Comparison of ENCODE assay signal across 9 cellular contexts in the genomic region with DNA sequence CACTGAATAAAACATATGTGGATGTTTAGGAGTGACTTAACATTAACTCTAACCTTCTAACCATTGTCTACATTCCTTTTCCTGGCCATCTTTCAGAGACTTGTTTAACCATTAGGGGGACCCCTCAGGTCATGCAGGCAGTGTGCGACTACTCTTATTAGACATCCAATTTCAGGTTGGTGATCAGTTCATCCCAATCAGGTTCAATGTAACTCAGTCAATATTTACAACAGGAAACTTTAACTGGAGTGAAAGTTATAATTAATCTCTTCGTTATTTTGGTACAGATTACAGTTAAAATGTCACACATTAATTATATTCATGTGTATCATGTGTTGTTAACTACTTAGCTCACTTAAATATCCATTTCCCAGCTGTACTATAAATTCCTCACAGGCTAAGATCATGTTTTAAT.
DNase-seq lines count a peak whose midpoint lies in the region; ATAC-seq lines count a peak whose summit lies in the region.
"Had no signal": no experiment of that assay in that cellular context is flagged by ENCODE, and none has a peak within 500 bp of the region (broad histone marks: within the 10 kb centered on the region; RNA-seq: fewer than 3 reads in every experiment).

No MANE protein-coding gene starts in this region.

- no peak overlapping the region for H3K4me3 Mint-ChIP-seq in CD4-positive, CD25-positive, alpha-beta regulatory T cell

- H3K36me3 ChIP-seq in CD4-positive, CD25-positive, alpha-beta regulatory T cell (ENCODE audit: control insufficient read depth, insufficient read depth, low read length) = no peaks in the 10 kb centered on the region

- peak; percentile 52 to 68 for ATAC-seq in CD4-positive, CD25-positive, alpha-beta regulatory T cell (ENCODE audit: low read depth in 2 of 2)
- ATAC-seq in GM18868 (IDR thresholded peaks at IDR 0.05; ENCODE audit: unreplicated experiment) (peak; percentile 99), HG02938 (IDR thresholded peaks at IDR 0.05; ENCODE audit: unreplicated experiment) (peak; percentile 93)

- H3K27me3 ChIP-seq in CD4-positive, CD25-positive, alpha-beta regulatory T cell (ENCODE audit: control insufficient read depth, insufficient read depth, low read length) = no peaks in the 10 kb centered on the region

- H3K27ac Mint-ChIP-seq in CD4-positive, CD25-positive, alpha-beta regulatory T cell = no peak overlapping the region

- H3K4me1 ChIP-seq in CD4-positive, CD25-positive, alpha-beta regulatory T cell (ENCODE audit: control insufficient read depth, insufficient read depth, low read length, poor library complexity, severe bottlenecking) = no peaks in the 10 kb centered on the region

- no peaks in the 10 kb centered on the region for H3K9me3 Mint-ChIP-seq in CD4-positive, CD25-positive, alpha-beta regulatory T cell

- H3K27ac ChIP-seq in CD4-positive, CD25-positive, alpha-beta regulatory T cell (ENCODE audit: insufficient read depth, low read length, poor library complexity, severe bottlenecking) = no peak overlapping the region

- H3K9me3 ChIP-seq in CD4-positive, CD25-positive, alpha-beta regulatory T cell (ENCODE audit: control insufficient read depth in 2 of 2, low read length in 2 of 2) = no peaks in the 10 kb centered on the region

- no peaks in the 10 kb centered on the region for H3K36me3 Mint-ChIP-seq in CD4-positive, CD25-positive, alpha-beta regulatory T cell

- no peaks in the 10 kb centered on the region for H3K27me3 Mint-ChIP-seq in CD4-positive, CD25-positive, alpha-beta regulatory T cell

- peak in 2 of 3 donors; percentile 22 to 67 for DNase-seq in CD4-positive, CD25-positive, alpha-beta regulatory T cell
- DNase-seq in OCI-M1 (lab: John Stamatoyannopoulos, UW) = peak; percentile 66
- DNase-seq in germinal center (ENCODE audit: low spot score) = peak; percentile 48
- no peak for DNase-seq in NCI-H774 (lab: John Stamatoyannopoulos, UW)
- DNase-seq in NCI-H2227 treated with DMSO at 0.1 percent for 48 hours (lab: John Stamatoyannopoulos, UW) = no peak
- DNase-seq in OCI-M2 (lab: John Stamatoyannopoulos, UW; ENCODE audit: unreplicated experiment) = no peak

- peaks cover 3 to 6% (median 4%) of the 10 kb centered on the region in 4 donors for H3K4me1 Mint-ChIP-seq in CD4-positive, CD25-positive, alpha-beta regulatory T cell

- no peak overlapping the region for H3K4me3 ChIP-seq in CD4-positive, CD25-positive, alpha-beta regulatory T cell (ENCODE audit: low read depth, low read length)
- H3K4me3 ChIP-seq: lung had no signal

Comparison
In these comparisons a context has a peak if more than half of its experiments do, and no peak if none do; other contexts are left out.
1. DNase-seq: peak in CD4-positive, CD25-positive, alpha-beta regulatory T cell (2 of 3), OCI-M1 (single experiment) and germinal center (single experiment); none in NCI-H774 (single experiment), NCI-H2227 treated with DMSO at 0.1 percent for 48 hours (single experiment) and OCI-M2 (single experiment).
2. Peak in every context shown above with its lines, with median percentiles within 50 percentile points of each other: ATAC-seq.